1 cellular context compared by ENCODE assay signal in the genomic region with DNA sequence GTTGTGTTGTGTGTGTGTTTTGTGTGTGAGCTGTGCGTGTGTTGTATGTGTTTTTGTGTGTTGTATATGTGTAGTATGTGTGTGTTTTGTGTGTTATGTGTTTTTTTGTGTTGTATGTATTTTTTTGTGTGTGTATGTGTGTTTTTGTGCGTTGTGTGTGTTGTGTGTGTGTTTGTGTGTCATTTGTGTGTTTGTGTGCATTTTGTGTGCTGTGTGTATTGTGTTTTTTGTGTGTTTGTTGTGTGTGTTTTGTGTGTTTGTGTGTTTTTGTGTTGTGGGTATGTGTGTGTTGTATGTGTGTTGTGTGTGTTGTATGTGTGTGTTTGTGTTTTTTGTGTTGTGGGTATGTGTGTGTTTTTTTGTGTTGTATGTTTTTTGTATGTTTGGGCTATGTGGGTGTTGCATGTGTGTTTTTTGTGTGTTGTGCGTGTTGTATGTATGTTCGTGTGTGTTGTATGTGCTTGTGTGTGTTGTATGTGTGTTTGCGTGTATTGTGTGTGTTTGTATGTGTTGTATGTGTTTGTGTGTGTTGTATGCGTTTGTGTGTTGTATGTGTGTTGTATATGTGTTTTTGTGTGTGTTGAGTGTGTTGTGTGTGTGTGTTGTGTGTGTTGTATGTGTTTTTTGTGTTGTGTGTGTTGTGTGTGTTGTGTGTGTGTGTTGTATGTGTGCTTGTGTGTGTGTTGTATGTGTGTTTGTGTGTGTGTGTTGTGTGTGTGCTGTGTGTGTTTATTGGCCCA.
TF ChIP-seq lines count a peak whose summit lies in the region.

No MANE protein-coding gene starts in this region.

TF ChIP-seq in HEK293, 187 proteins besides CTCF, POLR2A, EP300 and RAD21 (continued from another document):
- TF ChIP-seq ZNF518A (tag by site-specific recombination; conservative IDR thresholded peaks at IDR 0.05; ENCODE audit: low read depth) (no peak), ZNF416 (tag by site-specific recombination; IDR thresholded peaks at IDR 0.05) (no peak), ZNF510 (tag by site-specific recombination; IDR thresholded peaks at IDR 0.05; ENCODE audit: insufficient replicate concordance) (no peak), GFI1B (tag by site-specific recombination; IDR thresholded peaks at IDR 0.05) (no peak), ZNF596 (tag by site-specific recombination; IDR thresholded peaks at IDR 0.05) (no peak), ZNF341 (tag by site-specific recombination; IDR thresholded peaks at IDR 0.05; ENCODE audit: low read depth) (no peak), ZNF214 (tag by site-specific recombination; IDR thresholded peaks at IDR 0.05; ENCODE audit: borderline replicate concordance) (no peak), KLF8 (tag by site-specific recombination; IDR thresholded peaks at IDR 0.05) (no peak), MEIS1 (CRISPR knock-in tag; IDR thresholded peaks at IDR 0.05; ENCODE audit: borderline replicate concordance) (no peak), ZNF791 (tag by site-specific recombination; IDR thresholded peaks at IDR 0.05) (0 out of 2 replicates have a peak, but pooled peaks have one; percentile 51), ZNF426 (tag by site-specific recombination; IDR thresholded peaks at IDR 0.05) (no peak), ZNF157 (tag by site-specific recombination; IDR thresholded peaks at IDR 0.05) (no peak; the same call in 1 of the 2 replicates), ZFP41 (tag by site-specific recombination; IDR thresholded peaks at IDR 0.05; ENCODE audit: borderline replicate concordance) (no peak), ZNF707 (tag by site-specific recombination; IDR thresholded peaks at IDR 0.05) (no peak), SP2 (tag by site-specific recombination; IDR thresholded peaks at IDR 0.05) (no peak), ZNF2 (tag by site-specific recombination; IDR thresholded peaks at IDR 0.05) (peak; percentile 18; the same call in 1 of the 2 replicates), ZNF155 (tag by site-specific recombination; IDR thresholded peaks at IDR 0.05) (0 out of 2 replicates have a peak, but pooled peaks have one; percentile 25), ZNF121 (tag by site-specific recombination; IDR thresholded peaks at IDR 0.05) (peak; percentile 9; the same call in 1 of the 2 replicates), ZNF184 (tag by site-specific recombination; IDR thresholded peaks at IDR 0.05) (no peak), HOXC10 (CRISPR knock-in tag; IDR thresholded peaks at IDR 0.05) (no peak), ZNF223 (tag by site-specific recombination; IDR thresholded peaks at IDR 0.05) (no peak), ZNF544 (tag by site-specific recombination; IDR thresholded peaks at IDR 0.05) (no peak), ZBTB1 (tag by site-specific recombination; IDR thresholded peaks at IDR 0.05) (no peak), YY2 (tag by site-specific recombination; IDR thresholded peaks at IDR 0.05) (0 out of 2 replicates have a peak, but pooled peaks have one; percentile 17), ZNF211 (tag by site-specific recombination; IDR thresholded peaks at IDR 0.05; ENCODE audit: low read depth) (peak; percentile 59; the same call in 1 of the 2 replicates), ZNF335 (tag by site-specific recombination; conservative IDR thresholded peaks at IDR 0.05) (no peak), WT1 (tag by site-specific recombination; IDR thresholded peaks at IDR 0.05) (no peak), KLF9 (tag by site-specific recombination; IDR thresholded peaks at IDR 0.05; ENCODE audit: low read depth) (no peak; the same call in 1 of the 2 replicates), ZNF248 (tag by site-specific recombination; IDR thresholded peaks at IDR 0.05) (0 out of 2 replicates have a peak, but pooled peaks have one; percentile 24)
- TF ChIP-seq, protein P1, sequence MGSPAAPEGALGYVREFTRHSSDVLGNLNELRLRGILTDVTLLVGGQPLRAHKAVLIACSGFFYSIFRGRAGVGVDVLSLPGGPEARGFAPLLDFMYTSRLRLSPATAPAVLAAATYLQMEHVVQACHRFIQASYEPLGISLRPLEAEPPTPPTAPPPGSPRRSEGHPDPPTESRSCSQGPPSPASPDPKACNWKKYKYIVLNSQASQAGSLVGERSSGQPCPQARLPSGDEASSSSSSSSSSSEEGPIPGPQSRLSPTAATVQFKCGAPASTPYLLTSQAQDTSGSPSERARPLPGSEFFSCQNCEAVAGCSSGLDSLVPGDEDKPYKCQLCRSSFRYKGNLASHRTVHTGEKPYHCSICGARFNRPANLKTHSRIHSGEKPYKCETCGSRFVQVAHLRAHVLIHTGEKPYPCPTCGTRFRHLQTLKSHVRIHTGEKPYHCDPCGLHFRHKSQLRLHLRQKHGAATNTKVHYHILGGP (tag by site-specific recombination; IDR thresholded peaks at IDR 0.05) = no peak; the same call in 1 of the 2 replicates
- TF ChIP-seq, protein P2, sequence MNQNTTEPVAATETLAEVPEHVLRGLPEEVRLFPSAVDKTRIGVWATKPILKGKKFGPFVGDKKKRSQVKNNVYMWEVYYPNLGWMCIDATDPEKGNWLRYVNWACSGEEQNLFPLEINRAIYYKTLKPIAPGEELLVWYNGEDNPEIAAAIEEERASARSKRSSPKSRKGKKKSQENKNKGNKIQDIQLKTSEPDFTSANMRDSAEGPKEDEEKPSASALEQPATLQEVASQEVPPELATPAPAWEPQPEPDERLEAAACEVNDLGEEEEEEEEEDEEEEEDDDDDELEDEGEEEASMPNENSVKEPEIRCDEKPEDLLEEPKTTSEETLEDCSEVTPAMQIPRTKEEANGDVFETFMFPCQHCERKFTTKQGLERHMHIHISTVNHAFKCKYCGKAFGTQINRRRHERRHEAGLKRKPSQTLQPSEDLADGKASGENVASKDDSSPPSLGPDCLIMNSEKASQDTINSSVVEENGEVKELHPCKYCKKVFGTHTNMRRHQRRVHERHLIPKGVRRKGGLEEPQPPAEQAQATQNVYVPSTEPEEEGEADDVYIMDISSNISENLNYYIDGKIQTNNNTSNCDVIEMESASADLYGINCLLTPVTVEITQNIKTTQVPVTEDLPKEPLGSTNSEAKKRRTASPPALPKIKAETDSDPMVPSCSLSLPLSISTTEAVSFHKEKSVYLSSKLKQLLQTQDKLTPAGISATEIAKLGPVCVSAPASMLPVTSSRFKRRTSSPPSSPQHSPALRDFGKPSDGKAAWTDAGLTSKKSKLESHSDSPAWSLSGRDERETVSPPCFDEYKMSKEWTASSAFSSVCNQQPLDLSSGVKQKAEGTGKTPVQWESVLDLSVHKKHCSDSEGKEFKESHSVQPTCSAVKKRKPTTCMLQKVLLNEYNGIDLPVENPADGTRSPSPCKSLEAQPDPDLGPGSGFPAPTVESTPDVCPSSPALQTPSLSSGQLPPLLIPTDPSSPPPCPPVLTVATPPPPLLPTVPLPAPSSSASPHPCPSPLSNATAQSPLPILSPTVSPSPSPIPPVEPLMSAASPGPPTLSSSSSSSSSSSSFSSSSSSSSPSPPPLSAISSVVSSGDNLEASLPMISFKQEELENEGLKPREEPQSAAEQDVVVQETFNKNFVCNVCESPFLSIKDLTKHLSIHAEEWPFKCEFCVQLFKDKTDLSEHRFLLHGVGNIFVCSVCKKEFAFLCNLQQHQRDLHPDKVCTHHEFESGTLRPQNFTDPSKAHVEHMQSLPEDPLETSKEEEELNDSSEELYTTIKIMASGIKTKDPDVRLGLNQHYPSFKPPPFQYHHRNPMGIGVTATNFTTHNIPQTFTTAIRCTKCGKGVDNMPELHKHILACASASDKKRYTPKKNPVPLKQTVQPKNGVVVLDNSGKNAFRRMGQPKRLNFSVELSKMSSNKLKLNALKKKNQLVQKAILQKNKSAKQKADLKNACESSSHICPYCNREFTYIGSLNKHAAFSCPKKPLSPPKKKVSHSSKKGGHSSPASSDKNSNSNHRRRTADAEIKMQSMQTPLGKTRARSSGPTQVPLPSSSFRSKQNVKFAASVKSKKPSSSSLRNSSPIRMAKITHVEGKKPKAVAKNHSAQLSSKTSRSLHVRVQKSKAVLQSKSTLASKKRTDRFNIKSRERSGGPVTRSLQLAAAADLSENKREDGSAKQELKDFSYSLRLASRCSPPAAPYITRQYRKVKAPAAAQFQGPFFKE (tag by site-specific recombination; IDR thresholded peaks at IDR 0.05; ENCODE audit: borderline replicate concordance) = no peak
- TF ChIP-seq, protein P3, sequence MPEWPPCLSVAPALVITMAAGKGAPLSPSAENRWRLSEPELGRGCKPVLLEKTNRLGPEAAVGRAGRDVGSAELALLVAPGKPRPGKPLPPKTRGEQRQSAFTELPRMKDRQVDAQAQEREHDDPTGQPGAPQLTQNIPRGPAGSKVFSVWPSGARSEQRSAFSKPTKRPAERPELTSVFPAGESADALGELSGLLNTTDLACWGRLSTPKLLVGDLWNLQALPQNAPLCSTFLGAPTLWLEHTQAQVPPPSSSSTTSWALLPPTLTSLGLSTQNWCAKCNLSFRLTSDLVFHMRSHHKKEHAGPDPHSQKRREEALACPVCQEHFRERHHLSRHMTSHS (tag by site-specific recombination; IDR thresholded peaks at IDR 0.05) = peak; percentile 49; the same call in 1 of the 2 replicates
